In the genomic region with DNA sequence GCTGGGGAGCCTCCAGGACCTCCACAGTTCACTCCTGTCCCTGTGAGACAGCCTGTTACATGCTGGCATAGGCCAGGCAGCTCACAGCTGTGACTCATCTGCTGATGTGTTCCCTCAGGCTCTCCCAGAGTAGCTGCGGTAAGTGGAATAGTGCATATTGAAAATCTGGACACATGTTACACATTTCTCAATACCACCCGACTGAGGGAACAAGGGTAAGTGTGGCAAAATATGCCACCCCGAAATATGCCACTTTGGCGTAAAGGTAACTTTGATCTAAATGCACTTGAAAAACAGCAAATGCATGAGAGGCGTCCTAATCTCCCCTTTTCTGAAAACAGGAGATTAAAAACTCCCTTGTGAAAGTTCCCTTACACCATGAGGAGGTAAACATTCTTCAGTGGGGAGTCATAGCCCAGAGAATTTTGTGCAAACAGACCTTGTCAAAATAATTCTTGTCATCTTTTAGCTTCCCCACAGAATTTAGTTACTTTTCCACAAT, we compare ENCODE assay signal across 11 cellular contexts.
DNase-seq lines count a peak whose midpoint lies in the region; ATAC-seq and TF ChIP-seq lines count a peak whose summit lies in the region.
"Had no signal": no experiment of that assay in that cellular context is flagged by ENCODE, and none has a peak within 500 bp of the region (broad histone marks: within the 10 kb centered on the region; RNA-seq: fewer than 3 reads in every experiment).

No MANE protein-coding gene starts in this region.

- peaks cover 0 to 2% of the 10 kb centered on the region in 2 donors for H3K9me3 Mint-ChIP-seq in stimulated activated naive B cell treated with anti-CD40 and anti-IgM and Interleukin-4, amounts not matched to agents 10 μg/mL and 1 μg/mL and 100 μg/mL, for 72 hours

- peak; percentile 15 for DNase-seq in GOT3 (lab: John Stamatoyannopoulos, UW)
- peak; percentile 54 for DNase-seq in SW480 (ENCODE audit: low spot score)
- peak; percentile 20 for DNase-seq in glomerular endothelial cell (ENCODE audit: extremely low read depth, low read depth, low spot score)
- peak; percentile 92 for DNase-seq in retinal pigment epithelial cell (ENCODE audit: low read depth)
- no peak for DNase-seq in stimulated activated naive B cell treated with anti-CD40 and anti-IgM and Interleukin-4, amounts not matched to agents 10 μg/mL and 1 μg/mL and 100 μg/mL, for 72 hours
- DNase-seq in activated CD4-positive, CD25-positive, alpha-beta regulatory T cell treated with anti-CD3 and anti-CD28 coated beads, Interleukin-2, amount 50 U/mL, for 72 hours, result no peak
- no peak for DNase-seq in OCI-M1 (lab: John Stamatoyannopoulos, UW)
- DNase-seq: right lobe of liver had no signal

- H3K36me3 Mint-ChIP-seq in stimulated activated naive B cell treated with anti-CD40 and anti-IgM and Interleukin-4, amounts not matched to agents 10 μg/mL and 1 μg/mL and 100 μg/mL, for 72 hours, result no peaks in the 10 kb centered on the region

- no peak overlapping the region for H3K4me3 Mint-ChIP-seq in stimulated activated naive B cell treated with anti-CD40 and anti-IgM and Interleukin-4, amounts not matched to agents 10 μg/mL and 1 μg/mL and 100 μg/mL, for 72 hours
- H3K4me3 Mint-ChIP-seq: activated T-helper 17 cell treated with anti-CD3 and anti-CD28 coated beads, Interleukin-2, amount 50 U/mL, for 72 hours had no signal

- H3K4me3 ChIP-seq in retinal pigment epithelial cell (ENCODE audit: low read length), result peak overlapping the region; percentile 32
- H3K4me3 ChIP-seq: K562, right lobe of liver had no signal

- H3K27ac Mint-ChIP-seq in stimulated activated naive B cell treated with anti-CD40 and anti-IgM and Interleukin-4, amounts not matched to agents 10 μg/mL and 1 μg/mL and 100 μg/mL, for 72 hours, result no peak overlapping the region
- H3K27ac Mint-ChIP-seq: activated T-helper 17 cell treated with anti-CD3 and anti-CD28 coated beads, Interleukin-2, amount 50 U/mL, for 72 hours had no signal

- ATAC-seq in HG02759 (IDR thresholded peaks at IDR 0.05; ENCODE audit: unreplicated experiment), result no peak
- no peak for ATAC-seq in stimulated activated naive B cell treated with anti-CD40 and anti-IgM and Interleukin-4, amounts not matched to agents 10 μg/mL and 1 μg/mL and 100 μg/mL, for 72 hours (replicated peaks)
- ATAC-seq: activated T-helper 17 cell treated with anti-CD3 and anti-CD28 coated beads, Interleukin-2, amount 50 U/mL, for 72 hours; K562 had no signal

- no peak for TF ChIP-seq CTCF in retinal pigment epithelial cell (conservative IDR thresholded peaks at IDR 0.05; ENCODE audit: low read depth, low read length)

- no peaks in the 10 kb centered on the region for H3K4me1 Mint-ChIP-seq in stimulated activated naive B cell treated with anti-CD40 and anti-IgM and Interleukin-4, amounts not matched to agents 10 μg/mL and 1 μg/mL and 100 μg/mL, for 72 hours
- H3K4me1 Mint-ChIP-seq: activated T-helper 17 cell treated with anti-CD3 and anti-CD28 coated beads, Interleukin-2, amount 50 U/mL, for 72 hours had no signal

- H3K27me3 Mint-ChIP-seq in stimulated activated naive B cell treated with anti-CD40 and anti-IgM and Interleukin-4, amounts not matched to agents 10 μg/mL and 1 μg/mL and 100 μg/mL, for 72 hours, result no peaks in the 10 kb centered on the region
- H3K27me3 Mint-ChIP-seq: activated T-helper 17 cell treated with anti-CD3 and anti-CD28 coated beads, Interleukin-2, amount 50 U/mL, for 72 hours had no signal

Comparison
In these comparisons a context has a peak if more than half of its experiments do, and no peak if none do; other contexts are left out.
1. DNase-seq: peak in GOT3 (single experiment), SW480 (single experiment), glomerular endothelial cell (single experiment) and retinal pigment epithelial cell (single experiment); none in stimulated activated naive B cell treated with anti-CD40 and anti-IgM and Interleukin-4, amounts not matched to agents 10 μg/mL and 1 μg/mL and 100 μg/mL, for 72 hours (single experiment), activated CD4-positive, CD25-positive, alpha-beta regulatory T cell treated with anti-CD3 and anti-CD28 coated beads, Interleukin-2, amount 50 U/mL, for 72 hours (single experiment) and OCI-M1 (single experiment).